In the genomic region with DNA sequence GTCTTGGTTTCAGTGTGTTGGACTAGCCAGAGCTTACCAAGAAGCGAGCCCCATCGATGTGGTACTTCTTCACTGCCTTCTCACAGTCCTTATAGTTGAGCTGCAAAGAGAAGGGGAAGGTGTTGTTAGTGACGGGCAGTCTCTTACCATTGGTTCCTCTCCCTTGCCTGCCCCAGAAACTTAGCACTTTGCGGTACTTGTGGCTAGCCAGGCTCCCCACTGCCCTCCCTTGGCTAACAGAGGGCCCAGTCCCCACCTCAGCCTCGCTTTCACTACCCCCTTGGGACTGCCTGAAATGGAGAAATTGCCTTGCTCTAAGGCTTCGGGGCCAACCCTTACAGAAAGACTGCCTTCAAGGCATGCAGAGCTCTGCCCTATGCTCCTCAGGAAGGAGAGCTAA, we compare ENCODE assay signal across 8 cellular contexts. TPM values are rescaled to one million over a fixed set of nuclear protein-coding genes. Genes with fewer than 3 reads are reported as not detected.
DNase-seq lines count a peak whose midpoint lies in the region; ATAC-seq and TF ChIP-seq lines count a peak whose summit lies in the region.

No MANE protein-coding gene starts in this region.

- intact Hi-C loops in vagina (cut with DNase I), result no loop called here

- no peaks in the 10 kb centered on the region for H3K27me3 ChIP-seq in vagina

- H3K36me3 Mint-ChIP-seq in naive thymus-derived CD8-positive, alpha-beta T cell, result peaks cover 64 to 85% (median 74%) of the 10 kb centered on the region in 3 donors

- ATAC-seq in HG03135 (IDR thresholded peaks at IDR 0.05; ENCODE audit: unreplicated experiment) (peak; percentile 61), SK-N-SH treated with all-trans-retinoic acid at 6 μM for 48 hours (no peak)
- peak; percentile 13 to 32 for ATAC-seq in activated CD4-positive, CD25-positive, alpha-beta regulatory T cell treated with anti-CD3 and anti-CD28 coated beads, Interleukin-2, amount 50 U/mL, for 24 hours
- peak; percentile 20 to 39 for ATAC-seq in naive thymus-derived CD8-positive, alpha-beta T cell

- H3K4me1 ChIP-seq in vagina, result peaks cover 9% of the 10 kb centered on the region

- H3K27ac Mint-ChIP-seq in naive thymus-derived CD8-positive, alpha-beta T cell, result peak overlapping the region; percentile 92 to 99 (median 96)

- DNase-seq in CD1c-positive myeloid dendritic cell (ENCODE audit: extremely low spot score), result peak; percentile 82
- peak; percentile 60 for DNase-seq in GM19240 (ENCODE audit: insufficient read length, low spot score)
- DNase-seq in naive thymus-derived CD8-positive, alpha-beta T cell, result peak in 5 of 10 donors; percentile 36 to 70 (median 51)
- DNase-seq in DMS153 (lab: John Stamatoyannopoulos, UW), result no peak
- DNase-seq in vagina (ENCODE audit: extremely low spot score in 2 of 2), result no peak

- POLR2A ChIA-PET in naive thymus-derived CD8-positive, alpha-beta T cell (lab: Charles Lee), result interaction anchor here (1.6 to 23.9 kb wide), 8 partner anchors 13 to 45 kb away, joined by 5 to 687 read pairs (median 44); no protein-coding TSS in a partner anchor

- H3K9me3 Mint-ChIP-seq in naive thymus-derived CD8-positive, alpha-beta T cell, result no peaks in the 10 kb centered on the region

- no peaks in the 10 kb centered on the region for H3K27me3 Mint-ChIP-seq in naive thymus-derived CD8-positive, alpha-beta T cell

- TF ChIP-seq CTCF in vagina (IDR thresholded peaks at IDR 0.05), result no peak

- H3K4me3 ChIP-seq in vagina, result no peak overlapping the region

- TF ChIP-seq POLR2A in vagina (IDR thresholded peaks at IDR 0.05), result no peak

- H3K9me3 ChIP-seq in vagina, result no peaks in the 10 kb centered on the region

- no peaks in the 10 kb centered on the region for H3K36me3 ChIP-seq in vagina

- H3K4me1 Mint-ChIP-seq in naive thymus-derived CD8-positive, alpha-beta T cell, result peaks cover 58 to 97% (median 76%) of the 10 kb centered on the region in 4 donors

- no peak overlapping the region for H3K27ac ChIP-seq in vagina

- H3K4me3 Mint-ChIP-seq in naive thymus-derived CD8-positive, alpha-beta T cell, result peak overlapping the region; percentile 97 to 100 (median 99)

TF ChIP-seq in SK-N-SH treated with all-trans-retinoic acid at 6 μM for 48 hours, 23 proteins besides CTCF, POLR2A, EP300 and RAD21:
- TF ChIP-seq PPARA (CRISPR knock-in tag; IDR thresholded peaks at IDR 0.05; ENCODE audit: borderline replicate concordance), result no peak
- TF ChIP-seq, protein P1, sequence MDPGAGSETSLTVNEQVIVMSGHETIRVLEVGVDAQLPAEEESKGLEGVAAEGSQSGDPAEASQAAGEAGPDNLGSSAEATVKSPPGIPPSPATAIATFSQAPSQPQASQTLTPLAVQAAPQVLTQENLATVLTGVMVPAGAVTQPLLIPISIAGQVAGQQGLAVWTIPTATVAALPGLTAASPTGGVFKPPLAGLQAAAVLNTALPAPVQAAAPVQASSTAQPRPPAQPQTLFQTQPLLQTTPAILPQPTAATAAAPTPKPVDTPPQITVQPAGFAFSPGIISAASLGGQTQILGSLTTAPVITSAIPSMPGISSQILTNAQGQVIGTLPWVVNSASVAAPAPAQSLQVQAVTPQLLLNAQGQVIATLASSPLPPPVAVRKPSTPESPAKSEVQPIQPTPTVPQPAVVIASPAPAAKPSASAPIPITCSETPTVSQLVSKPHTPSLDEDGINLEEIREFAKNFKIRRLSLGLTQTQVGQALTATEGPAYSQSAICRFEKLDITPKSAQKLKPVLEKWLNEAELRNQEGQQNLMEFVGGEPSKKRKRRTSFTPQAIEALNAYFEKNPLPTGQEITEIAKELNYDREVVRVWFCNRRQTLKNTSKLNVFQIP (CRISPR knock-in tag; IDR thresholded peaks at IDR 0.05; ENCODE audit: borderline replicate concordance, low read depth), result no peak
- no peak for TF ChIP-seq ZNF70 (CRISPR knock-in tag; IDR thresholded peaks at IDR 0.05)
- no peak for TF ChIP-seq SNAI2 (CRISPR knock-in tag; IDR thresholded peaks at IDR 0.05)
- TF ChIP-seq TCF4 (CRISPR knock-in tag; IDR thresholded peaks at IDR 0.05; ENCODE audit: borderline replicate concordance), result no peak
- TF ChIP-seq ZFP3 (CRISPR knock-in tag; IDR thresholded peaks at IDR 0.05), result no peak
- TF ChIP-seq BACH2 (CRISPR knock-in tag; IDR thresholded peaks at IDR 0.05; ENCODE audit: borderline replicate concordance), result no peak
- no peak for TF ChIP-seq RARB (CRISPR knock-in tag; IDR thresholded peaks at IDR 0.05)
- TF ChIP-seq, protein P2, sequence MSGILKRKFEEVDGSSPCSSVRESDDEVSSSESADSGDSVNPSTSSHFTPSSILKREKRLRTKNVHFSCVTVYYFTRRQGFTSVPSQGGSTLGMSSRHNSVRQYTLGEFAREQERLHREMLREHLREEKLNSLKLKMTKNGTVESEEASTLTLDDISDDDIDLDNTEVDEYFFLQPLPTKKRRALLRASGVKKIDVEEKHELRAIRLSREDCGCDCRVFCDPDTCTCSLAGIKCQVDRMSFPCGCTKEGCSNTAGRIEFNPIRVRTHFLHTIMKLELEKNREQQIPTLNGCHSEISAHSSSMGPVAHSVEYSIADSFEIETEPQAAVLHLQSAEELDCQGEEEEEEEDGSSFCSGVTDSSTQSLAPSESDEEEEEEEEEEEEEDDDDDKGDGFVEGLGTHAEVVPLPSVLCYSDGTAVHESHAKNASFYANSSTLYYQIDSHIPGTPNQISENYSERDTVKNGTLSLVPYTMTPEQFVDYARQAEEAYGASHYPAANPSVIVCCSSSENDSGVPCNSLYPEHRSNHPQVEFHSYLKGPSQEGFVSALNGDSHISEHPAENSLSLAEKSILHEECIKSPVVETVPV (CRISPR knock-in tag; IDR thresholded peaks at IDR 0.05), result no peak
- no peak for TF ChIP-seq GLIS3 (CRISPR knock-in tag; IDR thresholded peaks at IDR 0.05)
- TF ChIP-seq ESRRG (CRISPR knock-in tag; IDR thresholded peaks at IDR 0.05), result no peak
- TF ChIP-seq, protein P3, sequence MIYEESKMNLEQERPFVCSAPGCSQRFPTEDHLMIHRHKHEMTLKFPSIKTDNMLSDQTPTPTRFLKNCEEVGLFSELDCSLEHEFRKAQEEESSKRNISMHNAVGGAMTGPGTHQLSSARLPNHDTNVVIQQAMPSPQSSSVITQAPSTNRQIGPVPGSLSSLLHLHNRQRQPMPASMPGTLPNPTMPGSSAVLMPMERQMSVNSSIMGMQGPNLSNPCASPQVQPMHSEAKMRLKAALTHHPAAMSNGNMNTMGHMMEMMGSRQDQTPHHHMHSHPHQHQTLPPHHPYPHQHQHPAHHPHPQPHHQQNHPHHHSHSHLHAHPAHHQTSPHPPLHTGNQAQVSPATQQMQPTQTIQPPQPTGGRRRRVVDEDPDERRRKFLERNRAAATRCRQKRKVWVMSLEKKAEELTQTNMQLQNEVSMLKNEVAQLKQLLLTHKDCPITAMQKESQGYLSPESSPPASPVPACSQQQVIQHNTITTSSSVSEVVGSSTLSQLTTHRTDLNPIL (CRISPR knock-in tag; IDR thresholded peaks at IDR 0.05; ENCODE audit: low read depth), result no peak
- TF ChIP-seq OSR1 (CRISPR knock-in tag; IDR thresholded peaks at IDR 0.05), result no peak
- no peak for TF ChIP-seq ISL1 (CRISPR knock-in tag; IDR thresholded peaks at IDR 0.05)
TF ChIP-seq in SK-N-SH treated with all-trans-retinoic acid at 6 μM for 48 hours: peak in this region for 0.

RNA-seq across cellular contexts. Expression of a gene that starts 4.3 kb away (rescaled TPM):
- total RNA-seq in naive thymus-derived CD8-positive, alpha-beta T cell, result 100 to 1,000 TPM; 299 to 311 TPM
- 100 to 1,000 TPM; 119 to 227 (median 198) TPM for polyA plus RNA-seq in naive thymus-derived CD8-positive, alpha-beta T cell
- 25.5 TPM for total RNA-seq in vagina

Comparison
In these comparisons a context has a peak if more than half of its experiments do, and no peak if none do; other contexts are left out.
1. DNase-seq: peak in CD1c-positive myeloid dendritic cell (single experiment) and GM19240 (single experiment); none in DMS153 (single experiment) and vagina (0 of 2).
2. RNA of a gene that starts 4.3 kb away (total RNA-seq): 299 to 311 TPM in naive thymus-derived CD8-positive, alpha-beta T cell; 25.5 TPM in vagina (single experiment); every median in the first group is over 10 times any median in the second.